ENCODE assay signal across 17 cellular contexts in genomic region chr14:89540009-89540829, GRCh38.
A peak's percentile ranks its signal among the peaks of the same experiment; 100 is the strongest.
DNase-seq lines count a peak whose midpoint lies in the region; ATAC-seq and TF ChIP-seq lines count a peak whose summit lies in the region.
"Had no signal": no experiment of that assay in that cellular context is flagged by ENCODE, and none has a peak within 500 bp of the region (broad histone marks: within the 10 kb centered on the region; RNA-seq: fewer than 3 reads in every experiment).

No MANE protein-coding gene starts in this region.

- peak overlapping the region; percentile 51 for H3K4me2 ChIP-seq in osteoblast (ENCODE audit: insufficient read depth, low read length)

- H3K27me3 ChIP-seq in RWPE2 (ENCODE audit: insufficient read depth, poor library complexity, severe bottlenecking), result no peaks in the 10 kb centered on the region
- H3K27me3 ChIP-seq in osteoblast (ENCODE audit: insufficient read depth, low read length), result no peaks in the 10 kb centered on the region
- H3K27me3 ChIP-seq: dorsolateral prefrontal cortex had no signal

- H3K4me1 ChIP-seq in RWPE2 (ENCODE audit: insufficient read depth, poor library complexity, severe bottlenecking) (peaks cover 28% of the 10 kb centered on the region), osteoblast (ENCODE audit: insufficient read depth, low read length) (peaks cover 28% of the 10 kb centered on the region)

- ATAC-seq in RWPE2 (ENCODE audit: low read depth), result no peak
- no peak for ATAC-seq in GM21825 (IDR thresholded peaks at IDR 0.05; ENCODE audit: unreplicated experiment)
- ATAC-seq in GM21528 (IDR thresholded peaks at IDR 0.05; ENCODE audit: low FRiP score, unreplicated experiment), result no peak
- ATAC-seq in GM18909 (IDR thresholded peaks at IDR 0.05; ENCODE audit: poor library complexity, unreplicated experiment), result no peak
- ATAC-seq: activated CD8-positive, alpha-beta memory T cell treated with anti-CD3 and anti-CD28 coated beads, Interleukin-2, amount 10 ng/mL, durations not matched to agents 7 days and 5 days; activated naive CD4-positive, alpha-beta T cell treated with anti-CD3 and anti-CD28 coated beads, Interleukin-2, amount 50 U/mL, for 72 hours; Right ventricle myocardium inferior had no signal

- peaks cover 2% of the 10 kb centered on the region for H4K20me1 ChIP-seq in osteoblast (ENCODE audit: insufficient read depth, low read length)

- H3K4me3 ChIP-seq in RWPE2 (ENCODE audit: severe bottlenecking) (no peak overlapping the region), osteoblast (ENCODE audit: insufficient read depth, low read length) (peak overlapping the region; percentile 11)
- H3K4me3 ChIP-seq: dorsolateral prefrontal cortex, skin epidermis had no signal

- H3K9me3 ChIP-seq in RWPE2 (ENCODE audit: severe bottlenecking), result no peaks in the 10 kb centered on the region
- no peaks in the 10 kb centered on the region for H3K9me3 ChIP-seq in osteoblast (ENCODE audit: low read depth, low read length)

- peak overlapping the region; percentile 44 for H2AFZ ChIP-seq in osteoblast (ENCODE audit: low read length)

- H3K79me2 ChIP-seq in osteoblast (ENCODE audit: insufficient read depth, low read length), result no peaks in the 10 kb centered on the region

- TF ChIP-seq CTCF in RWPE2 (IDR thresholded peaks at IDR 0.05; ENCODE audit: poor library complexity, severe bottlenecking) (no peak), osteoblast (IDR thresholded peaks at IDR 0.05; ENCODE audit: extremely low read depth, low read depth, low read length) (no peak)

- no peaks in the 10 kb centered on the region for H3K36me3 ChIP-seq in RWPE2 (ENCODE audit: low read depth)
- H3K36me3 ChIP-seq in osteoblast (ENCODE audit: insufficient read depth, low read length), result no peaks in the 10 kb centered on the region

- H3K27ac ChIP-seq in RWPE2 (ENCODE audit: poor library complexity, severe bottlenecking) (peak overlapping the region; percentile 77), epithelial cell of prostate (peak overlapping the region; percentile 16), osteoblast (ENCODE audit: low read depth, low read length) (peak overlapping the region; percentile 58)
- H3K27ac ChIP-seq: dorsolateral prefrontal cortex, skin epidermis had no signal

- DNase-seq in H4 (ENCODE audit: low spot score) (peak; percentile 96), RWPE2 (ENCODE audit: low spot score) (no peak), epithelial cell of prostate (ENCODE audit: low read depth, low spot score) (no peak), osteoblast (ENCODE audit: insufficient read length, low spot score, missing footprints) (no peak), NCI-H1417 (lab: John Stamatoyannopoulos, UW) (no peak)
- DNase-seq: activated CD8-positive, alpha-beta memory T cell treated with anti-CD3 and anti-CD28 coated beads, Interleukin-2, amount 10 ng/mL, durations not matched to agents 7 days and 5 days; CD4-positive, alpha-beta memory T cell; dorsolateral prefrontal cortex; foreskin melanocyte; NCI-H187 treated with DMSO at 0.1 percent for 48 hours; nephron progenitor cell had no signal

Comparison
In these comparisons a context has a peak if more than half of its experiments do, and no peak if none do; other contexts are left out.
1. H3K27ac ChIP-seq: peak in every context shown above with its lines; median percentile 77 in RWPE2; 58 in osteoblast; 16 in epithelial cell of prostate.